In genomic region chr9:105278751-105279150, GRCh38 we compare ENCODE assay signal across 2 cellular contexts.
TF ChIP-seq lines count a peak whose summit lies in the region.

No MANE protein-coding gene starts in this region.

TF ChIP-seq in liver, 16 proteins besides CTCF, POLR2A, EP300 and RAD21:
- TF ChIP-seq RXRA (IDR thresholded peaks at IDR 0.05): peak in 1 of 2 donors; percentile 17
- peak; percentile 23 to 51 for TF ChIP-seq HNF4A (conservative IDR thresholded peaks at IDR 0.05)
- TF ChIP-seq ATF3 (IDR thresholded peaks at IDR 0.05): no peak
- peak in 1 of 2 donors; percentile 24 for TF ChIP-seq JUND (IDR thresholded peaks at IDR 0.05)

TF ChIP-seq in HepG2, 621 proteins besides CTCF, POLR2A, EP300 and RAD21:
- no peak for TF ChIP-seq ZNF543 (CRISPR knock-in tag; IDR thresholded peaks at IDR 0.05)
- no peak for TF ChIP-seq HIC2 (CRISPR knock-in tag; IDR thresholded peaks at IDR 0.05; ENCODE audit: low read depth)
- no peak for TF ChIP-seq ATAD3A (CRISPR knock-in tag; IDR thresholded peaks at IDR 0.05)
- TF ChIP-seq ZNF513 (CRISPR knock-in tag; conservative IDR thresholded peaks at IDR 0.05): no peak
- no peak for TF ChIP-seq ZNF512B (CRISPR knock-in tag; IDR thresholded peaks at IDR 0.05; ENCODE audit: borderline replicate concordance)
- no peak for TF ChIP-seq ZKSCAN1 (IDR thresholded peaks at IDR 0.05; ENCODE audit: low read length)
- TF ChIP-seq ZBTB2 (CRISPR knock-in tag; IDR thresholded peaks at IDR 0.05; ENCODE audit: low read depth): no peak
- TF ChIP-seq PBX3 (CRISPR knock-in tag; IDR thresholded peaks at IDR 0.05; ENCODE audit: borderline replicate concordance): no peak
- no peak for TF ChIP-seq DBP (CRISPR knock-in tag; IDR thresholded peaks at IDR 0.05; ENCODE audit: not compliant biosample characterization)
- TF ChIP-seq ZNF768 (CRISPR knock-in tag; IDR thresholded peaks at IDR 0.05): no peak
- TF ChIP-seq ZNF800 (CRISPR knock-in tag; IDR thresholded peaks at IDR 0.05): no peak
- no peak for TF ChIP-seq MTA3 (CRISPR knock-in tag; IDR thresholded peaks at IDR 0.05)
- TF ChIP-seq ELF1 (CRISPR knock-in tag; IDR thresholded peaks at IDR 0.05): no peak
- no peak for TF ChIP-seq ZNF589 (CRISPR knock-in tag; conservative IDR thresholded peaks at IDR 0.05)
- TF ChIP-seq MEIS1 (CRISPR knock-in tag; IDR thresholded peaks at IDR 0.05; ENCODE audit: borderline replicate concordance): no peak
- TF ChIP-seq ZKSCAN8 (CRISPR knock-in tag; IDR thresholded peaks at IDR 0.05; ENCODE audit: borderline replicate concordance): no peak
TF ChIP-seq in HepG2: peak in this region for 0.
